8 cellular contexts compared by ENCODE assay signal in the genomic region with DNA sequence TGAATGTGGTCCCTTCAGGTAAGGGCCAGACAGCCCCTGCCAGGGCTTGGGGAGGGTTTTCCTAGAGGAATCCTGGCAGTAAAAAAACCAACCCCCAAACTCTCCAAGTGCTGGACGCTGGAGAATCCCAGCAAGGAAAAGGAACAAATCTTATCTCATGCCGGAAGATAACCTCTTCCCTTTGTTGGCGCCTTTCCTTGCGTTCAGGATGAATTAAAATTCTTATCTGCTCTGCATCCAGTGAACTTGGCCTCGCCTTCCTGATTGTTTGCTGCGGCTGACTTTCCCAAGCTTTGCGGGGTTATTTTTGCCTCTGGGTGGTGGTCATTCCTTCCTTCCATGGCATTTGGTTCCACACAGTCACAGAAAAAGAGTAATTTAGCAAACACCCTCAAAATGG.
A peak's percentile ranks its signal among the peaks of the same experiment; 100 is the strongest.
DNase-seq lines count a peak whose midpoint lies in the region; ATAC-seq and TF ChIP-seq lines count a peak whose summit lies in the region.

No MANE protein-coding gene starts in this region.

- peak overlapping the region; percentile 59 for H3K27ac ChIP-seq in IMR-90 (ENCODE audit: insufficient read depth, low read length)
- peak overlapping the region in 20 of 21 experiments; percentile 32 to 98 (median 91) for H3K27ac ChIP-seq in skin epidermis

- peak overlapping the region; percentile 88 for H4K91ac ChIP-seq in IMR-90 (ENCODE audit: insufficient read depth, low read depth, low read length)

- peak overlapping the region; percentile 58 for H3K18ac ChIP-seq in IMR-90 (ENCODE audit: low read depth, low read length)

- H2BK5ac ChIP-seq in IMR-90 (ENCODE audit: low read depth, low read length, poor library complexity, severe bottlenecking): peak overlapping the region; percentile 30

- H3K27me3 Mint-ChIP-seq in brain: no peaks in the 10 kb centered on the region

- POLR2A ChIA-PET in IMR-90 (lab: Charles Lee; ENCODE audit: unreplicated experiment): no interaction called here

- peak overlapping the region; percentile 95 for H2AFZ ChIP-seq in IMR-90 (replicated peaks; ENCODE audit: low read length, poor library complexity)

- peak overlapping the region; percentile 86; the same call in 2 of the 3 replicates for H2BK15ac ChIP-seq in IMR-90 (ENCODE audit: low read depth, low read length)

- H3K4me1 ChIP-seq in IMR-90 (ENCODE audit: control insufficient read depth, insufficient read depth, low read length): peaks cover 21% of the 10 kb centered on the region

- peak overlapping the region; percentile 63 for H4K5ac ChIP-seq in IMR-90 (ENCODE audit: low read depth, low read length)

- H3K4me3 ChIP-seq in IMR-90 (ENCODE audit: insufficient read depth, low read depth, low read length): peak overlapping the region; percentile 81
- peak overlapping the region; percentile 17 to 80 (median 62) for H3K4me3 ChIP-seq in skin epidermis

- DNase-seq in IMR-90 (no peak), inferior parietal cortex (ENCODE audit: extremely low spot score) (peak; percentile 41), NCI-H2196 treated with DMSO at 0.1 percent for 48 hours (lab: John Stamatoyannopoulos, UW; ENCODE audit: unreplicated experiment) (no peak)

- peak overlapping the region; percentile 82 to 87 (median 84) for H3K4me3 Mint-ChIP-seq in brain

- peak overlapping the region; percentile 89 for H3K4ac ChIP-seq in IMR-90 (ENCODE audit: low read depth, low read length)

- no peak for TF ChIP-seq POLR2A in IMR-90 (IDR thresholded peaks at IDR 0.05; ENCODE audit: low read depth, low read length)

- in situ Hi-C loops in IMR-90 (cut with MboI; ENCODE audit: low sequenced_read_pairs): loop anchor here (5.0 kb wide), 1 partner anchor 262 kb away; a partner anchor contains a TSS

- peaks cover 10% of the 10 kb centered on the region for H3K36me3 Mint-ChIP-seq in brain

- H3K9me3 Mint-ChIP-seq in brain: peaks cover 5 to 24% (median 18%) of the 10 kb centered on the region in 5 experiments

- TF ChIP-seq RAD21 in IMR-90 (IDR thresholded peaks at IDR 0.05; ENCODE audit: low read length): no peak

- H3K27me3 ChIP-seq in IMR-90 (ENCODE audit: control insufficient read depth, insufficient read depth, low read length): no peaks in the 10 kb centered on the region

- no peaks in the 10 kb centered on the region for H4K20me1 ChIP-seq in IMR-90 (ENCODE audit: insufficient read depth, low read length)

- 0 out of 2 replicates have a peak, but pooled peaks cover 7% of the 10 kb centered on the region for H3K9me1 ChIP-seq in IMR-90 (ENCODE audit: insufficient read depth, low read length)

- peaks cover 21% of the 10 kb centered on the region for H3K4me1 Mint-ChIP-seq in brain

- intact Hi-C loops in IMR-90 (cut with micrococcal nuclease): loop anchor here (1.0 to 2.0 kb wide), 3 partner anchors 86 to 701 kb away; no protein-coding TSS in a partner anchor

- no peak for TF ChIP-seq CTCF in IMR-90 (conservative IDR thresholded peaks at IDR 0.05; ENCODE audit: low read depth, low read length)
- TF ChIP-seq CTCF in brain (conservative IDR thresholded peaks at IDR 0.05): no peak

- no peak for ATAC-seq in IMR-90 (ENCODE audit: low read depth)
- no peak for ATAC-seq in GM19463 (IDR thresholded peaks at IDR 0.05; ENCODE audit: unreplicated experiment)
- no peak for ATAC-seq in GM21381 (IDR thresholded peaks at IDR 0.05; ENCODE audit: unreplicated experiment)
- ATAC-seq in HG03460 (IDR thresholded peaks at IDR 0.05; ENCODE audit: unreplicated experiment): no peak

- TSS peak; percentile 66 for BruUV-seq in IMR-90 (replicated peaks; lab: Mats Ljungman, UMichigan)

- dilution Hi-C loops in IMR-90 (cut with HindIII; ENCODE audit: low sequenced_read_pairs, unreplicated experiment): no loop called here

- H2BK20ac ChIP-seq in IMR-90 (ENCODE audit: low read depth, low read length): peak overlapping the region; percentile 85

- H2AK5ac ChIP-seq in IMR-90 (ENCODE audit: low read depth, low read length): peak overlapping the region; percentile 87

- H3K79me1 ChIP-seq in IMR-90 (ENCODE audit: low read depth in 1 of 2, low read length in 2 of 2): peaks cover 11 to 34% of the 10 kb centered on the region in 2 experiments; a peak in 3 of 4 replicates

- peak overlapping the region; percentile 91 for H3K14ac ChIP-seq in IMR-90 (replicated peaks; ENCODE audit: low read depth, low read length)

- H3K27ac Mint-ChIP-seq in brain: peak overlapping the region; percentile 70 to 93 (median 80)

- H3K4me2 ChIP-seq in IMR-90 (ENCODE audit: low read depth, low read length): peak overlapping the region; percentile 75

- peaks cover 7% of the 10 kb centered on the region for H3K9me3 ChIP-seq in IMR-90 (ENCODE audit: control insufficient read depth, insufficient read depth, low read length)

- peak overlapping the region; percentile 90 for H3K56ac ChIP-seq in IMR-90 (ENCODE audit: extremely low read depth, insufficient read depth, low read length)

- H3K23ac ChIP-seq in IMR-90 (ENCODE audit: low read depth, low read length): peak overlapping the region; percentile 75

- no peaks in the 10 kb centered on the region for H3K36me3 ChIP-seq in IMR-90 (ENCODE audit: control insufficient read depth, insufficient read depth, low read length)

- H3K9ac ChIP-seq in IMR-90 (ENCODE audit: low read depth, low read length): peak overlapping the region; percentile 64

- H2AK9ac ChIP-seq in IMR-90 (replicated peaks; ENCODE audit: low read depth, low read length, poor library complexity): peak overlapping the region; percentile 86

- H4K8ac ChIP-seq in IMR-90 (ENCODE audit: low read depth in 2 of 2, low read length in 2 of 2): peak overlapping the region; percentile 82 to 87

- H2BK120ac ChIP-seq in IMR-90 (ENCODE audit: low read depth, low read length): peak overlapping the region; percentile 88

- CTCF ChIA-PET in IMR-90 (lab: Yijun Ruan, JAX): interaction anchor here (0.7 kb wide), 1 partner anchor 261 kb away, joined by 4 read pairs; a partner anchor contains a TSS

- 30% methylated on average over 2 of the region's 7 CpGs; no CpG with 5 or more reads in 1 of the 2 experiments for WGBS in IMR-90 (ENCODE audit: extremely low coverage in 2 of 2, insufficient read length in 1 of 2), 2 experiments

TF ChIP-seq in IMR-90, 13 proteins besides CTCF, POLR2A, EP300 and RAD21:
- TF ChIP-seq RFX5 (IDR thresholded peaks at IDR 0.05; ENCODE audit: low read depth, low read length): no peak
- TF ChIP-seq CEBPB (IDR thresholded peaks at IDR 0.05; ENCODE audit: low read depth, low read length): no peak
- no peak for TF ChIP-seq SMC3 (IDR thresholded peaks at IDR 0.05; ENCODE audit: low read depth, low read length)
- TF ChIP-seq MAZ (IDR thresholded peaks at IDR 0.05; ENCODE audit: borderline replicate concordance, low read depth, low read length): no peak
- no peak for TF ChIP-seq MXI1 (IDR thresholded peaks at IDR 0.05; ENCODE audit: borderline replicate concordance, low read depth, low read length)
- TF ChIP-seq NFE2L2 (IDR thresholded peaks at IDR 0.05; ENCODE audit: low read depth, low read length): no peak
- TF ChIP-seq BHLHE40 (IDR thresholded peaks at IDR 0.05; ENCODE audit: low read depth, low read length): no peak
- TF ChIP-seq, protein P1, sequence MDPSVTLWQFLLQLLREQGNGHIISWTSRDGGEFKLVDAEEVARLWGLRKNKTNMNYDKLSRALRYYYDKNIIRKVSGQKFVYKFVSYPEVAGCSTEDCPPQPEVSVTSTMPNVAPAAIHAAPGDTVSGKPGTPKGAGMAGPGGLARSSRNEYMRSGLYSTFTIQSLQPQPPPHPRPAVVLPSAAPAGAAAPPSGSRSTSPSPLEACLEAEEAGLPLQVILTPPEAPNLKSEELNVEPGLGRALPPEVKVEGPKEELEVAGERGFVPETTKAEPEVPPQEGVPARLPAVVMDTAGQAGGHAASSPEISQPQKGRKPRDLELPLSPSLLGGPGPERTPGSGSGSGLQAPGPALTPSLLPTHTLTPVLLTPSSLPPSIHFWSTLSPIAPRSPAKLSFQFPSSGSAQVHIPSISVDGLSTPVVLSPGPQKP (IDR thresholded peaks at IDR 0.05; ENCODE audit: borderline replicate concordance, low read depth, low read length): no peak
- no peak for TF ChIP-seq RCOR1 (IDR thresholded peaks at IDR 0.05; ENCODE audit: insufficient replicate concordance, low read length)
- TF ChIP-seq MAFK (IDR thresholded peaks at IDR 0.05; ENCODE audit: low read depth, low read length): no peak
